In genomic region chr11:15641191-15641810, GRCh38 we compare ENCODE assay signal across 1 cellular context.
TF ChIP-seq lines count a peak whose summit lies in the region.

No MANE protein-coding gene starts in this region.

TF ChIP-seq in IMR-90, 13 proteins besides CTCF, POLR2A, EP300 and RAD21:
- TF ChIP-seq MXI1 (IDR thresholded peaks at IDR 0.05; ENCODE audit: borderline replicate concordance, low read depth, low read length) (no peak), NFE2L2 (IDR thresholded peaks at IDR 0.05; ENCODE audit: low read depth, low read length) (no peak), MAZ (IDR thresholded peaks at IDR 0.05; ENCODE audit: borderline replicate concordance, low read depth, low read length) (no peak), BHLHE40 (IDR thresholded peaks at IDR 0.05; ENCODE audit: low read depth, low read length) (no peak), CHD1 (IDR thresholded peaks at IDR 0.05; ENCODE audit: low read depth, low read length) (no peak), CEBPB (IDR thresholded peaks at IDR 0.05; ENCODE audit: low read depth, low read length) (no peak)
